23 cellular contexts compared by ENCODE assay signal in the genomic region with DNA sequence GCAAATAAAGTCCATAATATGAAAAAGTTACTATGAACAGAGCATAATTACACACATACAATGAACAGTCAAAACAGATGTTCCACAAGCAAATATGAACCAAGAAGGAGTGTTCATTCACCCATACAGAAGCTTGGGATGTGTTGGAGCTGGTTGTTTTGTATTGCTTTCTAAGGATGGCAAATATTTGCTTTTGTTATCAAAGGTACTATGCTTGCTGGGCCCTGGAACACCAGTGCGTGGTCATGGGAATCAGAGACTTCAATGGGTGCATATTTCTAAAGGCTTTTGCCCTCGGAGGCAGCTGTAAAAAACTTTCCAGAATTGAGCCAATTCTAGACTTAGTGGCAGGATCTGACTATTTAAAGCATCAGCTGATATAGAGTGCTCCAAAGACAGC.
DNase-seq lines count a peak whose midpoint lies in the region; ATAC-seq and TF ChIP-seq lines count a peak whose summit lies in the region.
"Had no signal": no experiment of that assay in that cellular context is flagged by ENCODE, and none has a peak within 500 bp of the region (broad histone marks: within the 10 kb centered on the region; RNA-seq: fewer than 3 reads in every experiment).

No MANE protein-coding gene starts in this region.

- CTCF ChIA-PET in HEK293 (lab: Yijun Ruan, JAX), result interaction anchor here (1.1 kb wide), 1 partner anchor 52 kb away, joined by 3 read pairs; no protein-coding TSS in a partner anchor

- POLR2A ChIA-PET in HEK293 (lab: Yijun Ruan, JAX), result interaction anchor here (0.6 kb wide), 1 partner anchor 1770 kb away, joined by 9 read pairs; no protein-coding TSS in a partner anchor

- DNase-seq in NCI-H146 (lab: John Stamatoyannopoulos, UW) (peak; percentile 49), NCI-H748 treated with DMSO at 0.1 percent for 48 hours (lab: John Stamatoyannopoulos, UW) (peak; percentile 71), mucosa of gallbladder (ENCODE audit: low spot score) (peak; percentile 28), D341Med (ENCODE audit: low spot score) (no peak), NOMO-1 (lab: John Stamatoyannopoulos, UW; ENCODE audit: unreplicated experiment in 2 of 2) (no peak), MV-4-11 (lab: John Stamatoyannopoulos, UW) (no peak)
- DNase-seq: activated CD4-positive, alpha-beta T cell treated with anti-CD3 and anti-CD28 coated beads, Interleukin-2, amount 10 ng/mL, durations not matched to agents 7 days and 5 days; activated naive CD8-positive, alpha-beta T cell treated with anti-CD3 and anti-CD28 coated beads, Interleukin-2, amount 10 ng/mL, durations not matched to agents 7 days and 5 days; CD4-positive, alpha-beta memory T cell; colonic mucosa; EL; H9; Kasumi-1; left cardiac atrium; NCI-H1436; OCI-M1; stimulated activated CD4-positive, alpha-beta T cell treated with anti-CD3 and anti-CD28 coated beads, Interleukin-1b, Interleukin-23, amount 100 ng/mL, for 48 hours had no signal

- H3K4me1 ChIP-seq in HEK293 (ENCODE audit: control insufficient read depth, insufficient read depth, low read length), result peaks cover 13% of the 10 kb centered on the region
- H3K4me1 ChIP-seq: colonic mucosa, parathyroid adenoma had no signal

- TF ChIP-seq CTCF in HEK293 (tag by site-specific recombination; IDR thresholded peaks at IDR 0.05), result no peak

- H3K4me3 ChIP-seq in HEK293 (ENCODE audit: low read depth, low read length), result no peak overlapping the region
- H3K4me3 ChIP-seq: colonic mucosa, thoracic aorta had no signal

- H3K9me3 ChIP-seq in HEK293 (ENCODE audit: control insufficient read depth, insufficient read depth, low read depth, low read length), result no peaks in the 10 kb centered on the region
- H3K9me3 ChIP-seq: colonic mucosa, thoracic aorta had no signal

- no peak overlapping the region for H3K27ac ChIP-seq in HEK293 (ENCODE audit: extremely low read depth, low read depth, low read length)
- H3K27ac ChIP-seq: colonic mucosa, parathyroid adenoma, thoracic aorta had no signal

- no peaks in the 10 kb centered on the region for H3K36me3 ChIP-seq in HEK293 (ENCODE audit: control insufficient read depth in 2 of 2, insufficient read depth in 1 of 2, low read length in 2 of 2)
- H3K36me3 ChIP-seq: colonic mucosa, thoracic aorta had no signal

- ATAC-seq in HG02642 (IDR thresholded peaks at IDR 0.05; ENCODE audit: poor library complexity, unreplicated experiment), result no peak
- ATAC-seq: activated T-helper 17 cell treated with anti-CD3 and anti-CD28 coated beads, Interleukin-2, amount 50 U/mL, for 72 hours; left cardiac atrium; Right ventricle myocardium inferior had no signal

TF ChIP-seq in HEK293, 187 proteins besides CTCF, POLR2A, EP300 and RAD21:
- no peak for TF ChIP-seq ZNF266 (tag by site-specific recombination; IDR thresholded peaks at IDR 0.05; ENCODE audit: low read depth)
- TF ChIP-seq KLF1 (tag by site-specific recombination; IDR thresholded peaks at IDR 0.05), result no peak
- TF ChIP-seq, protein P1, sequence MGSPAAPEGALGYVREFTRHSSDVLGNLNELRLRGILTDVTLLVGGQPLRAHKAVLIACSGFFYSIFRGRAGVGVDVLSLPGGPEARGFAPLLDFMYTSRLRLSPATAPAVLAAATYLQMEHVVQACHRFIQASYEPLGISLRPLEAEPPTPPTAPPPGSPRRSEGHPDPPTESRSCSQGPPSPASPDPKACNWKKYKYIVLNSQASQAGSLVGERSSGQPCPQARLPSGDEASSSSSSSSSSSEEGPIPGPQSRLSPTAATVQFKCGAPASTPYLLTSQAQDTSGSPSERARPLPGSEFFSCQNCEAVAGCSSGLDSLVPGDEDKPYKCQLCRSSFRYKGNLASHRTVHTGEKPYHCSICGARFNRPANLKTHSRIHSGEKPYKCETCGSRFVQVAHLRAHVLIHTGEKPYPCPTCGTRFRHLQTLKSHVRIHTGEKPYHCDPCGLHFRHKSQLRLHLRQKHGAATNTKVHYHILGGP (tag by site-specific recombination; IDR thresholded peaks at IDR 0.05), result peak; percentile 84
- TF ChIP-seq ZEB2 (tag by site-specific recombination; IDR thresholded peaks at IDR 0.05), result no peak

Comparison
In these comparisons a context has a peak if more than half of its experiments do, and no peak if none do; other contexts are left out.
1. DNase-seq: peak in NCI-H146 (single experiment), NCI-H748 treated with DMSO at 0.1 percent for 48 hours (single experiment) and mucosa of gallbladder (single experiment); none in D341Med (single experiment), NOMO-1 (0 of 2) and MV-4-11 (single experiment).